Comparison of ENCODE assay signal across 18 cellular contexts in genomic region chr1:96887501-96887900, GRCh38.
A peak's percentile ranks its signal among the peaks of the same experiment; 100 is the strongest.
DNase-seq lines count a peak whose midpoint lies in the region; TF ChIP-seq lines count a peak whose summit lies in the region.
"Had no signal": no experiment of that assay in that cellular context is flagged by ENCODE, and none has a peak within 500 bp of the region (broad histone marks: within the 10 kb centered on the region; RNA-seq: fewer than 3 reads in every experiment).

No MANE protein-coding gene starts in this region.

- H3K36me3 ChIP-seq in mammary epithelial cell (ENCODE audit: insufficient read depth, low read length): no peaks in the 10 kb centered on the region

- dilution Hi-C loops in mammary epithelial cell (cut with HindIII; ENCODE audit: low sequenced_read_pairs): no loop called here

- 93% methylated on average over 1 of the region's 1 CpG for WGBS in mammary epithelial cell (ENCODE audit: low coverage, missing lambda C conversion rate)

- intact Hi-C loops in MCF 10A (cut with micrococcal nuclease): no loop called here
- intact Hi-C loops in mammary epithelial cell (cut with micrococcal nuclease): no loop called here

- H4K20me1 ChIP-seq in mammary epithelial cell (ENCODE audit: insufficient read depth, low read length): no peaks in the 10 kb centered on the region

- no peak overlapping the region for H3K27ac ChIP-seq in mammary epithelial cell (ENCODE audit: insufficient read depth, low read depth, low read length)
- H3K27ac ChIP-seq: 22Rv1, A549, C4-2B had no signal

- no peaks in the 10 kb centered on the region for H3K27me3 Mint-ChIP-seq in MCF 10A (ENCODE audit: insufficient read depth, unreplicated experiment)
- peaks cover 36% of the 10 kb centered on the region for H3K27me3 Mint-ChIP-seq in osteocyte (ENCODE audit: unreplicated experiment)
- no peaks in the 10 kb centered on the region for H3K27me3 Mint-ChIP-seq in mesothelial cell of epicardium (ENCODE audit: low read depth)
- H3K27me3 Mint-ChIP-seq: CD4-positive, alpha-beta memory T cell had no signal

- H3K27ac Mint-ChIP-seq in MCF 10A (ENCODE audit: low read depth, unreplicated experiment) (no peak overlapping the region), osteocyte (ENCODE audit: unreplicated experiment) (no peak overlapping the region), mesothelial cell of epicardium (no peak overlapping the region)
- H3K27ac Mint-ChIP-seq: CD4-positive, alpha-beta memory T cell had no signal

- POLR2A ChIA-PET in MCF 10A (lab: Yijun Ruan, JAX): no interaction called here

- H3K4me3 Mint-ChIP-seq in MCF 10A (ENCODE audit: unreplicated experiment) (no peak overlapping the region), osteocyte (ENCODE audit: unreplicated experiment) (no peak overlapping the region), mesothelial cell of epicardium (no peak overlapping the region)
- H3K4me3 Mint-ChIP-seq: CD4-positive, alpha-beta memory T cell had no signal

- H3K9me3 Mint-ChIP-seq in MCF 10A (ENCODE audit: unreplicated experiment): peaks cover 8% of the 10 kb centered on the region
- peaks cover 22% of the 10 kb centered on the region for H3K9me3 Mint-ChIP-seq in osteocyte (ENCODE audit: unreplicated experiment)
- peaks cover 25% of the 10 kb centered on the region for H3K9me3 Mint-ChIP-seq in mesothelial cell of epicardium

- H3K4me2 ChIP-seq in mammary epithelial cell (ENCODE audit: insufficient read depth, low read depth, low read length): no peak overlapping the region
- H3K4me2 ChIP-seq: A549 had no signal

- H2AFZ ChIP-seq in mammary epithelial cell (ENCODE audit: low read depth, low read length): no peak overlapping the region

- H3K9ac ChIP-seq in mammary epithelial cell (ENCODE audit: insufficient read depth, low read length): no peak overlapping the region

- CTCF ChIA-PET in MCF 10A (lab: Yijun Ruan, JAX): no interaction called here
- CTCF ChIA-PET in mammary epithelial cell (lab: Charles Lee; ENCODE audit: low non-redundant PET): no interaction called here

- TF ChIP-seq CTCF in MCF 10A (IDR thresholded peaks at IDR 0.05; ENCODE audit: unreplicated experiment): no peak
- TF ChIP-seq CTCF in mammary epithelial cell (conservative IDR thresholded peaks at IDR 0.05 in 1 of 2, IDR thresholded peaks at IDR 0.05 in 1 of 2; ENCODE audit: extremely low read depth in 1 of 2, insufficient read depth in 1 of 2, low read depth in 1 of 2, low read length in 2 of 2): no peak
- TF ChIP-seq CTCF in epithelial cell of esophagus (IDR thresholded peaks at IDR 0.05; ENCODE audit: insufficient read depth, low read depth, low read length, missing control alignments): no peak
- TF ChIP-seq CTCF in osteocyte (IDR thresholded peaks at IDR 0.05): no peak
- no peak for TF ChIP-seq CTCF in mesothelial cell of epicardium (IDR thresholded peaks at IDR 0.05; ENCODE audit: unreplicated experiment)

- in situ Hi-C loops in mammary epithelial cell (cut with MboI; ENCODE audit: low sequenced_read_pairs in 2 of 2): no loop called here

- H3K27me3 ChIP-seq in mammary epithelial cell (ENCODE audit: insufficient read depth, low read length): no peaks in the 10 kb centered on the region

- BruUV-seq in MCF 10A (replicated peaks; lab: Mats Ljungman, UMichigan): no TSS peak
- BruUV-seq in mammary epithelial cell (replicated peaks; lab: Mats Ljungman, UMichigan): no TSS peak

- H3K4me3 ChIP-seq in mammary epithelial cell (replicated peaks in 1 of 3; ENCODE audit: insufficient read depth in 1 of 3, low read depth in 2 of 3, low read length in 3 of 3) (no peak overlapping the region), epithelial cell of esophagus (ENCODE audit: low read length) (no peak overlapping the region)
- H3K4me3 ChIP-seq: A549, K562 had no signal

- H3K79me2 ChIP-seq in mammary epithelial cell (ENCODE audit: insufficient read depth, low read length): no peaks in the 10 kb centered on the region

- H3K4me1 ChIP-seq in mammary epithelial cell (ENCODE audit: insufficient read depth, low read length): no peaks in the 10 kb centered on the region
- H3K4me1 ChIP-seq: A549 had no signal

- peak; percentile 61 for DNase-seq in MCF 10A (ENCODE audit: unreplicated experiment)
- no peak for DNase-seq in mammary epithelial cell
- DNase-seq in epithelial cell of esophagus (ENCODE audit: low read depth): peak; percentile 24
- DNase-seq in iris pigment epithelial cell (ENCODE audit: low read depth): peak; percentile 68
- no peak for DNase-seq in putamen (ENCODE audit: low spot score)
- no peak for DNase-seq in osteocyte (ENCODE audit: extremely low spot score, unreplicated experiment)
- no peak for DNase-seq in mesothelial cell of epicardium (ENCODE audit: low spot score in 2 of 2, unreplicated experiment in 2 of 2)
- DNase-seq: AML-193; CD4-positive, alpha-beta memory T cell; DMS153; DMS79 treated with DMSO at 0.1 percent for 48 hours; GF-D8; GOT3; H7 had no signal

- no peaks in the 10 kb centered on the region for H3K36me3 Mint-ChIP-seq in MCF 10A (ENCODE audit: insufficient read depth, unreplicated experiment)
- H3K36me3 Mint-ChIP-seq in osteocyte (ENCODE audit: unreplicated experiment): peaks cover 5% of the 10 kb centered on the region
- H3K36me3 Mint-ChIP-seq in mesothelial cell of epicardium: peaks cover 10% of the 10 kb centered on the region
- H3K36me3 Mint-ChIP-seq: CD4-positive, alpha-beta memory T cell had no signal

- no peaks in the 10 kb centered on the region for H3K9me3 ChIP-seq in mammary epithelial cell (replicated peaks; ENCODE audit: insufficient read depth, low read length)
- H3K9me3 ChIP-seq: A549 had no signal

- H3K4me1 Mint-ChIP-seq in MCF 10A (ENCODE audit: insufficient read depth, unreplicated experiment): no peaks in the 10 kb centered on the region
- H3K4me1 Mint-ChIP-seq in osteocyte (ENCODE audit: unreplicated experiment): peaks cover 4% of the 10 kb centered on the region
- peaks cover 3% of the 10 kb centered on the region for H3K4me1 Mint-ChIP-seq in mesothelial cell of epicardium
- H3K4me1 Mint-ChIP-seq: CD4-positive, alpha-beta memory T cell had no signal

Comparison
In these comparisons a context has a peak if more than half of its experiments do, and no peak if none do; other contexts are left out.
1. DNase-seq: peak in MCF 10A (single experiment), epithelial cell of esophagus (single experiment) and iris pigment epithelial cell (single experiment); none in mammary epithelial cell (single experiment), putamen (single experiment), osteocyte (single experiment) and mesothelial cell of epicardium (0 of 2).